22 cellular contexts compared by ENCODE assay signal in genomic region chr2:203719456-203719855, GRCh38. TPM values are rescaled to one million over a fixed set of nuclear protein-coding genes. Genes with fewer than 3 reads are reported as not detected.
DNase-seq lines count a peak whose midpoint lies in the region; ATAC-seq and TF ChIP-seq lines count a peak whose summit lies in the region.
"Had no signal": no experiment of that assay in that cellular context is flagged by ENCODE, and none has a peak within 500 bp of the region (broad histone marks: within the 10 kb centered on the region; RNA-seq: fewer than 3 reads in every experiment).

No MANE protein-coding gene starts in this region.

- H3K4me3 Mint-ChIP-seq in T-helper 1 cell treated with Interleukin-12 subunit alpha and Interleukin-12 subunit beta and Interleukin-4 antibody, amounts not matched to agents 30 μg/mL and 1 μg/mL, for 36 hours: peak overlapping the region; percentile 82
- peak overlapping the region; percentile 67 to 92 (median 80) for H3K4me3 Mint-ChIP-seq in CD4-positive, alpha-beta memory T cell
- H3K4me3 Mint-ChIP-seq in activated CD4-positive, alpha-beta memory T cell treated with anti-CD3 and anti-CD28 coated beads, Interleukin-2, amount 10 ng/mL, durations not matched to agents 7 days and 5 days: peak overlapping the region; percentile 54
- H3K4me3 Mint-ChIP-seq in effector memory CD8-positive, alpha-beta T cell: peak overlapping the region; percentile 65 to 70
- H3K4me3 Mint-ChIP-seq: neural progenitor cell; stimulated activated naive B cell treated with anti-CD40 and anti-IgM and Interleukin-4, amounts not matched to agents 10 μg/mL and 1 μg/mL and 100 μg/mL, for 72 hours had no signal

- H3K36me3 ChIP-seq in CD4-positive, alpha-beta memory T cell (ENCODE audit: insufficient read depth, low read length): peaks cover 6% of the 10 kb centered on the region
- no peaks in the 10 kb centered on the region for H3K36me3 ChIP-seq in left lung
- H3K36me3 ChIP-seq: left ventricle myocardium inferior, neural progenitor cell, tibial artery had no signal

- ATAC-seq in effector memory CD8-positive, alpha-beta T cell (replicated peaks): no peak
- ATAC-seq in GM18519 (IDR thresholded peaks at IDR 0.05; ENCODE audit: low FRiP score, unreplicated experiment): no peak
- ATAC-seq in foreskin keratinocyte: no peak
- ATAC-seq in left lung: no peak
- ATAC-seq: HCT116; stimulated activated naive B cell treated with anti-CD40 and anti-IgM and Interleukin-4, amounts not matched to agents 10 μg/mL and 1 μg/mL and 100 μg/mL, for 72 hours had no signal

- no peaks in the 10 kb centered on the region for H3K27me3 Mint-ChIP-seq in T-helper 1 cell treated with Interleukin-12 subunit alpha and Interleukin-12 subunit beta and Interleukin-4 antibody, amounts not matched to agents 30 μg/mL and 1 μg/mL, for 36 hours (ENCODE audit: low read depth)
- H3K27me3 Mint-ChIP-seq in CD4-positive, alpha-beta memory T cell: no peaks in the 10 kb centered on the region
- H3K27me3 Mint-ChIP-seq in activated CD4-positive, alpha-beta memory T cell treated with anti-CD3 and anti-CD28 coated beads, Interleukin-2, amount 10 ng/mL, durations not matched to agents 7 days and 5 days: no peaks in the 10 kb centered on the region
- no peaks in the 10 kb centered on the region for H3K27me3 Mint-ChIP-seq in effector memory CD8-positive, alpha-beta T cell

- CTCF ChIA-PET in CD4-positive, alpha-beta memory T cell (lab: Charles Lee; ENCODE audit: partially characterized antibody): interaction anchor here (1.1 to 3.8 kb wide), 12 partner anchors 9 to 97 kb away, joined by 3 to 35 read pairs (median 9); partner anchors contain the start of gene CD28
- CTCF ChIA-PET in activated CD4-positive, alpha-beta memory T cell treated with anti-CD3 and anti-CD28 coated beads, Interleukin-2, amount 10 ng/mL, durations not matched to agents 7 days and 5 days (lab: Charles Lee): interaction anchor here (1.0 to 5.6 kb wide), 8 partner anchors 11 to 494 kb away, joined by 3 to 62 read pairs (median 16); partner anchors contain the start of genes CD28, CTLA4 and CYP20A1

- peak overlapping the region; percentile 96 for H3K27ac Mint-ChIP-seq in T-helper 1 cell treated with Interleukin-12 subunit alpha and Interleukin-12 subunit beta and Interleukin-4 antibody, amounts not matched to agents 30 μg/mL and 1 μg/mL, for 36 hours
- peak overlapping the region; percentile 94 to 98 (median 95) for H3K27ac Mint-ChIP-seq in CD4-positive, alpha-beta memory T cell
- H3K27ac Mint-ChIP-seq in activated CD4-positive, alpha-beta memory T cell treated with anti-CD3 and anti-CD28 coated beads, Interleukin-2, amount 10 ng/mL, durations not matched to agents 7 days and 5 days: peak overlapping the region; percentile 93
- peak overlapping the region; percentile 89 to 91 for H3K27ac Mint-ChIP-seq in effector memory CD8-positive, alpha-beta T cell
- H3K27ac Mint-ChIP-seq: neural progenitor cell; stimulated activated naive B cell treated with anti-CD40 and anti-IgM and Interleukin-4, amounts not matched to agents 10 μg/mL and 1 μg/mL and 100 μg/mL, for 72 hours had no signal

- H3K4me1 Mint-ChIP-seq in T-helper 1 cell treated with Interleukin-12 subunit alpha and Interleukin-12 subunit beta and Interleukin-4 antibody, amounts not matched to agents 30 μg/mL and 1 μg/mL, for 36 hours (ENCODE audit: low read depth): peaks cover 81% of the 10 kb centered on the region
- peaks cover 80 to 97% (median 89%) of the 10 kb centered on the region in 4 donors for H3K4me1 Mint-ChIP-seq in CD4-positive, alpha-beta memory T cell
- peaks cover 94% of the 10 kb centered on the region for H3K4me1 Mint-ChIP-seq in activated CD4-positive, alpha-beta memory T cell treated with anti-CD3 and anti-CD28 coated beads, Interleukin-2, amount 10 ng/mL, durations not matched to agents 7 days and 5 days
- H3K4me1 Mint-ChIP-seq in effector memory CD8-positive, alpha-beta T cell (ENCODE audit: low read depth in 2 of 2): peaks cover 60 to 75% of the 10 kb centered on the region in 2 donors
- H3K4me1 Mint-ChIP-seq: neural progenitor cell had no signal

- H3K9me3 Mint-ChIP-seq in T-helper 1 cell treated with Interleukin-12 subunit alpha and Interleukin-12 subunit beta and Interleukin-4 antibody, amounts not matched to agents 30 μg/mL and 1 μg/mL, for 36 hours: peaks cover 3% of the 10 kb centered on the region
- peaks cover 0 to 3% (median 0%) of the 10 kb centered on the region in 8 donors for H3K9me3 Mint-ChIP-seq in CD4-positive, alpha-beta memory T cell
- peaks cover 4% of the 10 kb centered on the region for H3K9me3 Mint-ChIP-seq in activated CD4-positive, alpha-beta memory T cell treated with anti-CD3 and anti-CD28 coated beads, Interleukin-2, amount 10 ng/mL, durations not matched to agents 7 days and 5 days
- H3K9me3 Mint-ChIP-seq in effector memory CD8-positive, alpha-beta T cell: peaks cover 0 to 3% of the 10 kb centered on the region in 2 donors
- H3K9me3 Mint-ChIP-seq: neural progenitor cell had no signal

- POLR2A ChIA-PET in CD4-positive, alpha-beta memory T cell (lab: Charles Lee; ENCODE audit: partially characterized antibody): interaction anchor here (0.7 to 21.6 kb wide), 20 partner anchors 12 to 235 kb away, joined by 3 to 794 read pairs (median 8); partner anchors contain the start of genes CD28, CTLA4 and RAPH1
- POLR2A ChIA-PET in activated CD4-positive, alpha-beta memory T cell treated with anti-CD3 and anti-CD28 coated beads, Interleukin-2, amount 10 ng/mL, durations not matched to agents 7 days and 5 days (lab: Charles Lee): interaction anchor here (0.6 to 21.4 kb wide), 21 partner anchors 10 to 808 kb away, joined by 3 to 859 read pairs (median 4); partner anchors contain the start of genes CD28, CTLA4, CYP20A1 and WDR12

- TF ChIP-seq CTCF in foreskin keratinocyte (conservative IDR thresholded peaks at IDR 0.05) (no peak), left lung (IDR thresholded peaks at IDR 0.05) (no peak)

- no peaks in the 10 kb centered on the region for H3K9me3 ChIP-seq in CD4-positive, alpha-beta memory T cell (ENCODE audit: control insufficient read depth in 1 of 2, low read length in 2 of 2)
- H3K9me3 ChIP-seq in left lung: no peaks in the 10 kb centered on the region
- H3K9me3 ChIP-seq: left ventricle myocardium inferior, tibial artery had no signal

- peak overlapping the region; percentile 52 for H3K27ac ChIP-seq in CD4-positive, alpha-beta memory T cell (ENCODE audit: low read depth, low read length)
- H3K27ac ChIP-seq in foreskin keratinocyte (no peak overlapping the region), left lung (no peak overlapping the region)
- H3K27ac ChIP-seq: 22Rv1, left ventricle myocardium inferior, neural progenitor cell, tibial artery had no signal

- DNase-seq in T-helper 1 cell: no peak
- no peak for DNase-seq in CD4-positive, alpha-beta memory T cell
- DNase-seq in activated CD4-positive, alpha-beta memory T cell treated with anti-CD3 and anti-CD28 coated beads, Interleukin-2, amount 10 ng/mL, durations not matched to agents 7 days and 5 days: no peak
- DNase-seq in effector memory CD8-positive, alpha-beta T cell: no peak
- DNase-seq in foreskin keratinocyte: no peak
- DNase-seq in left lung: no peak
- DNase-seq: Caco-2; EL; head of caudate nucleus; Kasumi-1; left ventricle myocardium inferior; NCI-H1092; NCI-H2029; stimulated activated CD4-positive, alpha-beta T cell treated with anti-CD3 and anti-CD28 coated beads, Interleukin-1b, Interleukin-23, amount 100 ng/mL, for 48 hours; stimulated activated naive B cell treated with anti-CD40 and anti-IgM and Interleukin-4, amounts not matched to agents 10 μg/mL and 1 μg/mL and 100 μg/mL, for 72 hours; tibial artery had no signal

- intact Hi-C loops in CD4-positive, alpha-beta memory T cell (cut with micrococcal nuclease): loop anchor here (2.0 kb wide), 1 partner anchor 63 kb away; no protein-coding TSS in a partner anchor
- intact Hi-C loops in left lung (cut with DNase I): no loop called here

- peaks cover 62% of the 10 kb centered on the region for H3K36me3 Mint-ChIP-seq in T-helper 1 cell treated with Interleukin-12 subunit alpha and Interleukin-12 subunit beta and Interleukin-4 antibody, amounts not matched to agents 30 μg/mL and 1 μg/mL, for 36 hours (ENCODE audit: low read depth)
- H3K36me3 Mint-ChIP-seq in CD4-positive, alpha-beta memory T cell: peaks cover 44 to 61% of the 10 kb centered on the region in 2 donors
- H3K36me3 Mint-ChIP-seq in activated CD4-positive, alpha-beta memory T cell treated with anti-CD3 and anti-CD28 coated beads, Interleukin-2, amount 10 ng/mL, durations not matched to agents 7 days and 5 days (ENCODE audit: low read depth): peaks cover 81% of the 10 kb centered on the region
- H3K36me3 Mint-ChIP-seq in effector memory CD8-positive, alpha-beta T cell (ENCODE audit: insufficient read depth): peaks cover 31% of the 10 kb centered on the region
- H3K36me3 Mint-ChIP-seq: neural progenitor cell; stimulated activated naive B cell treated with anti-CD40 and anti-IgM and Interleukin-4, amounts not matched to agents 10 μg/mL and 1 μg/mL and 100 μg/mL, for 72 hours had no signal

- H3K4me1 ChIP-seq in CD4-positive, alpha-beta memory T cell (ENCODE audit: insufficient read depth, low read length): peaks cover 100% of the 10 kb centered on the region
- H3K4me1 ChIP-seq in foreskin keratinocyte: no peaks in the 10 kb centered on the region
- peaks cover 0 to 12% of the 10 kb centered on the region in 2 donors for H3K4me1 ChIP-seq in left lung

- peak overlapping the region; percentile 13 to 45 for H3K4me3 ChIP-seq in CD4-positive, alpha-beta memory T cell (ENCODE audit: low read length in 2 of 2)
- no peak overlapping the region for H3K4me3 ChIP-seq in left lung
- H3K4me3 ChIP-seq: left ventricle myocardium inferior, neural progenitor cell, tibial artery had no signal

- H3K27me3 ChIP-seq in CD4-positive, alpha-beta memory T cell (ENCODE audit: insufficient read depth, low read length): no peaks in the 10 kb centered on the region
- H3K27me3 ChIP-seq in foreskin keratinocyte (no peaks in the 10 kb centered on the region), left lung (no peaks in the 10 kb centered on the region)
- H3K27me3 ChIP-seq: neural progenitor cell, tibial artery had no signal

RNA-seq across cellular contexts. Expression of gene CD28, which starts 13.0 kb away (rescaled TPM):
- 100 to 1,000 TPM; 203 to 222 TPM for total RNA-seq in CD4-positive, alpha-beta memory T cell
- polyA plus RNA-seq in CD4-positive, alpha-beta memory T cell: 100 to 1,000 TPM in 1 of 2 donors, 10 to 100 TPM in 1; 80.0 to 132 TPM
- 100 to 1,000 TPM; 194 to 205 TPM for total RNA-seq in activated CD4-positive, alpha-beta memory T cell treated with anti-CD3 and anti-CD28 coated beads, Interleukin-2, amount 10 ng/mL, durations not matched to agents 7 days and 5 days
- total RNA-seq in foreskin keratinocyte (not detected in 2 replicates), left lung (1 to 10 TPM; 1.3 to 2.4 TPM)
- not detected in 2 replicates for polyA plus RNA-seq in foreskin keratinocyte
- total RNA-seq: fibroblast of lung had no signal

Comparison
In these comparisons a context has a peak if more than half of its experiments do, and no peak if none do; other contexts are left out.
1. H3K4me3 ChIP-seq: peak in CD4-positive, alpha-beta memory T cell (2 of 2); none in left lung (0 of 2).
2. RNA of gene CD28, which starts 13.0 kb away (total RNA-seq): 203 to 222 TPM in CD4-positive, alpha-beta memory T cell and 194 to 205 TPM in activated CD4-positive, alpha-beta memory T cell treated with anti-CD3 and anti-CD28 coated beads, Interleukin-2, amount 10 ng/mL, durations not matched to agents 7 days and 5 days; 1.3 to 2.4 TPM in left lung and not detected in foreskin keratinocyte; every median in the first group is over 10 times any median in the second.
3. Peak in every context shown above with its lines, with median percentiles within 50 percentile points of each other: H3K27ac Mint-ChIP-seq and H3K4me3 Mint-ChIP-seq.